8 cellular contexts compared by ENCODE assay signal in the genomic region with DNA sequence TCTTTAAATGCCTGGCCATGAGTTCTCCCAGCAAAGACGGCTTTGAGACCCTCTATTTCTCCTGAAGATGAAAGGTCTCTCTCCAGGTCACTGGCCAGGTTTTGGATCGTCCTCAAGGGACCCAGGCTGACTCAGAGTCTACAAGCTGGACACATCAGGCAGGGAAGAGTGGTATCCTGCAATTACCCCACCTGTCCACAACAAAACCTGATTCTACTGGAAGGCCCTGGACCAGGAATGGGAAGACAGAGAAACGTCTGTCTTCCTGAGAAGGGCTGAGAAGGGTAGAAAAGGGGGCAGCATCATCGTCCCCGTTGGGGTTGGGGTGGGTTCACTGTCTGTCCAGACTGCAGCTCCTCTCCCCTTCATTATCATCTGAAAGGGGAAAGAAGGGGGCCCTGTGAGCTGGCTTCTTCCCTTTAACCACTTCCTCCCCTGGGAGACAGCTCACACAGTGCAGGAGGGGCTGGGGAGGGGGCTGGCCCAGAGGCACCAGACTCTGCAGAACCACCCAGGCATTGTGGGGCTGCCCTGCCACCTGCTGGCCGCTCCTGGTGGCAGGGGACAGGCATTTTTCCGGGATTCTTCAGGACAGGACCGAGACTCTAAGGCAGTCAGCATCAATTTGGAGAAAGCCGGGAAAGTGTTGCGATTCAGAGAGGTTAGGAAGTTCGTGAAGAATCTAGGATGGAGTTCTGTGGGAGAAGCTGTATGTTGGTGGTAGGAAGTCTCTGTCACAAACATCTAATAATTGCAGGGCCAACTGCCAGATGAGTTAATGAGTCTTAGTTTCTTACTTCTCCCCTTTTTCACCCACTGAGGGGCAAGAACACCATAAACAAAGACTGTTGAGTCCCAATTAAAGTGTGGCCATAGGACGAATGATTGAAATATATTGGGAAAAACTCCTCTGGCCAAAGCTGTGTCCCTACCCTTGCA. TPM values are rescaled to one million over a fixed set of nuclear protein-coding genes. Genes with fewer than 3 reads are reported as not detected.
A peak's percentile ranks its signal among the peaks of the same experiment; 100 is the strongest.
DNase-seq lines count a peak whose midpoint lies in the region; ATAC-seq and TF ChIP-seq lines count a peak whose summit lies in the region.

No MANE protein-coding gene starts in this region.

- H3K27me3 Mint-ChIP-seq in neural crest cell (ENCODE audit: low read depth): peaks cover 6% of the 10 kb centered on the region

- H3K9me3 Mint-ChIP-seq in neural crest cell: peaks cover 8% of the 10 kb centered on the region

- ATAC-seq in foreskin keratinocyte (peak; percentile 57), HG02642 (IDR thresholded peaks at IDR 0.05; ENCODE audit: poor library complexity, unreplicated experiment) (no peak)

- H3K27ac Mint-ChIP-seq in neural crest cell (ENCODE audit: unreplicated experiment): no peak overlapping the region

- peaks cover 22% of the 10 kb centered on the region for H3K4me1 ChIP-seq in foreskin keratinocyte

- H3K4me1 Mint-ChIP-seq in neural crest cell: peaks cover 31% of the 10 kb centered on the region

- TF ChIP-seq CTCF in foreskin keratinocyte (conservative IDR thresholded peaks at IDR 0.05) (peak; percentile 94), neural crest cell (conservative IDR thresholded peaks at IDR 0.05) (peak; percentile 96)

- DNase-seq in DMS53 (lab: John Stamatoyannopoulos, UW): peak; percentile 23
- DNase-seq in DMS53 treated with DMSO at 0.1 percent for 48 hours (lab: John Stamatoyannopoulos, UW; ENCODE audit: unreplicated experiment): no peak
- peak; percentile 52 for DNase-seq in NCI-H1694 treated with DMSO at 0.1 percent for 48 hours (lab: John Stamatoyannopoulos, UW)
- peak; percentile 20 for DNase-seq in activated T-cell treated with anti-CD3 and anti-CD28 coated beads for 24 hours (ENCODE audit: low read depth)
- peak in 1 of 2 donors; percentile 29 for DNase-seq in foreskin keratinocyte
- DNase-seq in neural crest cell (ENCODE audit: low read depth, low spot score): peak; percentile 81
- no peak for DNase-seq in NCI-H187 (lab: John Stamatoyannopoulos, UW)

- no peak overlapping the region for H3K27ac ChIP-seq in foreskin keratinocyte

- H3K27me3 ChIP-seq in foreskin keratinocyte: no peaks in the 10 kb centered on the region

- H3K4me3 Mint-ChIP-seq in neural crest cell: no peak overlapping the region

- peaks cover 14% of the 10 kb centered on the region for H3K36me3 Mint-ChIP-seq in neural crest cell (ENCODE audit: low read depth)

RNA-seq across cellular contexts. Expression of a gene that starts 57.6 kb away (rescaled TPM):
- total RNA-seq in foreskin keratinocyte (not detected in 2 replicates), neural crest cell (3.3 and 4.3 TPM in 2 replicates)
- polyA plus RNA-seq in foreskin keratinocyte: not detected in 2 replicates

Comparison
In these comparisons a context has a peak if more than half of its experiments do, and no peak if none do; other contexts are left out.
1. DNase-seq: peak in DMS53 (single experiment), NCI-H1694 treated with DMSO at 0.1 percent for 48 hours (single experiment), activated T-cell treated with anti-CD3 and anti-CD28 coated beads for 24 hours (single experiment) and neural crest cell (single experiment); none in DMS53 treated with DMSO at 0.1 percent for 48 hours (single experiment) and NCI-H187 (0 of 2).